17 cellular contexts compared by ENCODE assay signal in genomic region chr15:97761124-97761523, GRCh38.
DNase-seq lines count a peak whose midpoint lies in the region; ATAC-seq and TF ChIP-seq lines count a peak whose summit lies in the region.
"Had no signal": no experiment of that assay in that cellular context is flagged by ENCODE, and none has a peak within 500 bp of the region (broad histone marks: within the 10 kb centered on the region; RNA-seq: fewer than 3 reads in every experiment).

No MANE protein-coding gene starts in this region.

- no TSS peak for BruUV-seq in mammary epithelial cell (replicated peaks; lab: Mats Ljungman, UMichigan)

- H3K79me2 ChIP-seq in mammary epithelial cell (ENCODE audit: insufficient read depth, low read length): no peaks in the 10 kb centered on the region

- H3K36me3 ChIP-seq in mammary epithelial cell (ENCODE audit: insufficient read depth, low read length) (no peaks in the 10 kb centered on the region), breast epithelium (no peaks in the 10 kb centered on the region), stomach (no peaks in the 10 kb centered on the region)
- H3K36me3 ChIP-seq: BLaER1 had no signal

- H3K4me3 ChIP-seq in mammary epithelial cell (replicated peaks in 1 of 3; ENCODE audit: insufficient read depth in 1 of 3, low read depth in 2 of 3, low read length in 3 of 3) (no peak overlapping the region), breast epithelium (no peak overlapping the region), epithelial cell of esophagus (ENCODE audit: low read length) (no peak overlapping the region), stomach (no peak overlapping the region), right cardiac atrium (ENCODE audit: low read length) (no peak overlapping the region)
- H3K4me3 ChIP-seq: BLaER1 had no signal

- H3K9me3 ChIP-seq in mammary epithelial cell (replicated peaks; ENCODE audit: insufficient read depth, low read length): no peaks in the 10 kb centered on the region
- H3K9me3 ChIP-seq in breast epithelium: no peaks in the 10 kb centered on the region
- H3K9me3 ChIP-seq in stomach: no peaks in the 10 kb centered on the region
- no peaks in the 10 kb centered on the region for H3K9me3 ChIP-seq in right cardiac atrium (ENCODE audit: control insufficient read depth, low read length)
- H3K9me3 ChIP-seq: BLaER1 had no signal

- no peak for TF ChIP-seq EP300 in stomach (IDR thresholded peaks at IDR 0.05)

- TF ChIP-seq POLR2A in breast epithelium (IDR thresholded peaks at IDR 0.05) (no peak), stomach (IDR thresholded peaks at IDR 0.05) (no peak)

- peaks cover 3% of the 10 kb centered on the region for H3K4me1 ChIP-seq in mammary epithelial cell (ENCODE audit: insufficient read depth, low read length)
- H3K4me1 ChIP-seq in breast epithelium: no peaks in the 10 kb centered on the region
- H3K4me1 ChIP-seq in foreskin keratinocyte: peaks cover 16% of the 10 kb centered on the region
- H3K4me1 ChIP-seq in stomach: no peaks in the 10 kb centered on the region
- H3K4me1 ChIP-seq in right cardiac atrium (ENCODE audit: control insufficient read depth, insufficient read depth, low read length): no peaks in the 10 kb centered on the region
- H3K4me1 ChIP-seq: BLaER1 had no signal

- WGBS in mammary epithelial cell (ENCODE audit: low coverage, missing lambda C conversion rate): 17% methylated on average over 5 of the region's 5 CpGs
- 41 to 75% (median 49%) methylated on average over 5 of the region's 5 CpGs for WGBS in stomach, 5 donors
- 26% methylated on average over 5 of the region's 5 CpGs for WGBS in right cardiac atrium

- ATAC-seq in foreskin keratinocyte (peak; percentile 70), right cardiac atrium (no peak)
- ATAC-seq: HepG2 had no signal

- dilution Hi-C loops in mammary epithelial cell (cut with HindIII; ENCODE audit: low sequenced_read_pairs): no loop called here

- H2AFZ ChIP-seq in mammary epithelial cell (ENCODE audit: low read depth, low read length): no peak overlapping the region

- CTCF ChIA-PET in mammary epithelial cell (lab: Charles Lee; ENCODE audit: low non-redundant PET): interaction anchor here (0.5 kb wide), 2 partner anchors 138 to 417 kb away, joined by 5 to 6 read pairs; no protein-coding TSS in a partner anchor

- no peak overlapping the region for H3K4me2 ChIP-seq in mammary epithelial cell (ENCODE audit: insufficient read depth, low read depth, low read length)
- H3K4me2 ChIP-seq: BLaER1 had no signal

- no peak overlapping the region for H3K27ac ChIP-seq in mammary epithelial cell (ENCODE audit: insufficient read depth, low read depth, low read length)
- no peak overlapping the region for H3K27ac ChIP-seq in breast epithelium
- H3K27ac ChIP-seq in foreskin keratinocyte: no peak overlapping the region
- H3K27ac ChIP-seq in stomach: no peak overlapping the region
- H3K27ac ChIP-seq in right cardiac atrium (ENCODE audit: low read length): no peak overlapping the region
- H3K27ac ChIP-seq: BLaER1 had no signal

- no peak overlapping the region for H3K27ac Mint-ChIP-seq in activated T-cell treated with anti-CD3 and anti-CD28 coated beads, Interleukin-2, amount 50 U/mL, for 24 hours
- H3K27ac Mint-ChIP-seq: CD4-positive, alpha-beta memory T cell; H9 had no signal

- in situ Hi-C loops in mammary epithelial cell (cut with MboI; ENCODE audit: low sequenced_read_pairs in 2 of 2): no loop called here

- intact Hi-C loops in mammary epithelial cell (cut with micrococcal nuclease) (no loop called here), breast epithelium (cut with DNase I; ENCODE audit: low total_unique reads) (no loop called here), stomach (cut with DNase I; ENCODE audit: low total_unique reads) (no loop called here), right cardiac atrium (cut with DNase I) (no loop called here)

- H3K4me3 Mint-ChIP-seq in activated T-cell treated with anti-CD3 and anti-CD28 coated beads, Interleukin-2, amount 50 U/mL, for 24 hours: no peak overlapping the region
- H3K4me3 Mint-ChIP-seq: CD14-positive monocyte; CD4-positive, alpha-beta memory T cell; H9 had no signal

- H3K9me3 Mint-ChIP-seq in activated T-cell treated with anti-CD3 and anti-CD28 coated beads, Interleukin-2, amount 50 U/mL, for 24 hours: no peaks in the 10 kb centered on the region
- H3K9me3 Mint-ChIP-seq: H9 had no signal

- no peaks in the 10 kb centered on the region for H4K20me1 ChIP-seq in mammary epithelial cell (ENCODE audit: insufficient read depth, low read length)
- H4K20me1 ChIP-seq: BLaER1 had no signal

- no peaks in the 10 kb centered on the region for H3K27me3 ChIP-seq in mammary epithelial cell (ENCODE audit: insufficient read depth, low read length)
- H3K27me3 ChIP-seq in breast epithelium: peaks cover 0 to 8% of the 10 kb centered on the region in 2 donors
- H3K27me3 ChIP-seq in foreskin keratinocyte: peaks cover 6% of the 10 kb centered on the region
- H3K27me3 ChIP-seq in stomach: no peaks in the 10 kb centered on the region
- H3K27me3 ChIP-seq in right cardiac atrium (ENCODE audit: control insufficient read depth, insufficient read depth): no peaks in the 10 kb centered on the region
- H3K27me3 ChIP-seq: BLaER1 had no signal

- peaks cover 4% of the 10 kb centered on the region for H3K27me3 Mint-ChIP-seq in activated T-cell treated with anti-CD3 and anti-CD28 coated beads, Interleukin-2, amount 50 U/mL, for 24 hours

- TF ChIP-seq CTCF in mammary epithelial cell (conservative IDR thresholded peaks at IDR 0.05 in 1 of 2, IDR thresholded peaks at IDR 0.05 in 1 of 2; ENCODE audit: extremely low read depth in 1 of 2, insufficient read depth in 1 of 2, low read depth in 1 of 2, low read length in 2 of 2) (no peak), breast epithelium (IDR thresholded peaks at IDR 0.05) (no peak), epithelial cell of esophagus (IDR thresholded peaks at IDR 0.05; ENCODE audit: insufficient read depth, low read depth, low read length, missing control alignments) (no peak), foreskin keratinocyte (conservative IDR thresholded peaks at IDR 0.05) (no peak), stomach (IDR thresholded peaks at IDR 0.05) (no peak)

- H3K9ac ChIP-seq in mammary epithelial cell (ENCODE audit: insufficient read depth, low read length): no peak overlapping the region
- H3K9ac ChIP-seq: BLaER1 had no signal

- H3K4me1 Mint-ChIP-seq in activated T-cell treated with anti-CD3 and anti-CD28 coated beads, Interleukin-2, amount 50 U/mL, for 24 hours (ENCODE audit: low read depth): no peaks in the 10 kb centered on the region
- H3K4me1 Mint-ChIP-seq: CD4-positive, alpha-beta memory T cell; H9 had no signal

- peak; percentile 57 for DNase-seq in mammary epithelial cell
- DNase-seq in breast epithelium (ENCODE audit: low spot score in 2 of 2): no peak
- peak; percentile 83 for DNase-seq in epithelial cell of esophagus (ENCODE audit: low read depth)
- peak; percentile 86 to 92 for DNase-seq in foreskin keratinocyte
- DNase-seq in stomach: no peak
- no peak for DNase-seq in middle frontal gyrus (ENCODE audit: extremely low spot score, low spot score)
- DNase-seq in activated T-cell treated with anti-CD3 and anti-CD28 coated beads, Interleukin-2, amount 50 U/mL, for 24 hours: no peak
- DNase-seq in right cardiac atrium: no peak
- DNase-seq: 8988T; CD4-positive, alpha-beta memory T cell; DMS153; DMS79; GDM1; H9 had no signal

- H3K36me3 Mint-ChIP-seq in activated T-cell treated with anti-CD3 and anti-CD28 coated beads, Interleukin-2, amount 50 U/mL, for 24 hours (ENCODE audit: low read depth): no peaks in the 10 kb centered on the region
- H3K36me3 Mint-ChIP-seq: CD14-positive monocyte; CD4-positive, alpha-beta memory T cell had no signal

Comparison
In these comparisons a context has a peak if more than half of its experiments do, and no peak if none do; other contexts are left out.
1. DNase-seq: peak in mammary epithelial cell (single experiment), epithelial cell of esophagus (single experiment) and foreskin keratinocyte (2 of 2); none in breast epithelium (0 of 2), stomach (single experiment), middle frontal gyrus (single experiment), activated T-cell treated with anti-CD3 and anti-CD28 coated beads, Interleukin-2, amount 50 U/mL, for 24 hours (single experiment) and right cardiac atrium (0 of 3).